Comparison of ENCODE assay signal across 15 cellular contexts in the genomic region with DNA sequence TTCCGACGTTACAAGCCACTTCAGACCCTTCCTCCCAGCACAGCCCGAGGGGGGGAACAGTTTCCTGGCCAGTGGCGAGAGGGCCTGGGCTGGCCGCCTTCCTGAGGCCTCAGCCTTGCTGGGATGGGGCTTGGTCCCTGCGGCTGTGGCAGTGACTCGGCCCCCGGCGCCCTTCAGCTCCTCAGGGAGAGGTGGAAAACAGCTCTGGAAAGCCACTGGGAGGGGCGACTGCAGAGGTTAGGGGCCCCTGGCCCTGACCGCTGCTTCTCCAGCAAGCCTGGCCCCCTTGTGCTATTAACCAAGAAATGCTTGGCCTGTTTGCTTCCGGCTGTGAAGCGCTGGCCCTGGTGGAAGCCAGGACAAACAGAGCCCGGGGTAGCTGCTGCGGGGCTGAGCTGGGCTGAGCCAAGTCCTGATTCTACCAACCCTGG. TPM values are rescaled to one million over a fixed set of nuclear protein-coding genes. Genes with fewer than 3 reads are reported as not detected.
DNase-seq lines count a peak whose midpoint lies in the region; ATAC-seq and TF ChIP-seq lines count a peak whose summit lies in the region.
"Had no signal": no experiment of that assay in that cellular context is flagged by ENCODE, and none has a peak within 500 bp of the region (broad histone marks: within the 10 kb centered on the region; RNA-seq: fewer than 3 reads in every experiment).

No MANE protein-coding gene starts in this region.

- peak; percentile 52 for ATAC-seq in left lung
- no peak for ATAC-seq in HG03521 (IDR thresholded peaks at IDR 0.05; ENCODE audit: unreplicated experiment)
- ATAC-seq in left lobe of liver, result no peak
- ATAC-seq: activated naive CD4-positive, alpha-beta T cell treated with anti-CD3 and anti-CD28 coated beads, Interleukin-2, amount 50 U/mL, for 72 hours; mucosa of descending colon had no signal

- 37 to 58% (median 47%) methylated on average over 10 to 15 of the region's 15 CpGs for WGBS in spleen, 5 donors
- WGBS in transverse colon (ENCODE audit: low coverage in 1 of 2), 2 donors, result 77% methylated on average over 15 of the region's 15 CpGs; no CpG with 5 or more reads in 1 of the 2 donors

- H3K27ac ChIP-seq in Peyer's patch (peak overlapping the region in 1 of 4 donors; percentile 52), left lung (no peak overlapping the region), spleen (peak overlapping the region in 5 of 8 donors; percentile 27 to 51 (median 31)), transverse colon (peak overlapping the region in 1 of 4 donors; percentile 37)
- H3K27ac ChIP-seq: VCaP had no signal

- TF ChIP-seq POLR2A in Peyer's patch (IDR thresholded peaks at IDR 0.05) (no peak), spleen (IDR thresholded peaks at IDR 0.05) (no peak), transverse colon (IDR thresholded peaks at IDR 0.05) (no peak)

- H3K9me3 ChIP-seq in Peyer's patch (no peaks in the 10 kb centered on the region), left lung (no peaks in the 10 kb centered on the region), spleen (no peaks in the 10 kb centered on the region), transverse colon (no peaks in the 10 kb centered on the region)
- H3K9me3 ChIP-seq: mucosa of descending colon had no signal

- H3K4me1 ChIP-seq in Peyer's patch (peaks cover 0 to 20% (median 0%) of the 10 kb centered on the region in 4 donors), left lung (peaks cover 0 to 7% of the 10 kb centered on the region in 2 donors), spleen (peaks cover 0 to 16% (median 0%) of the 10 kb centered on the region in 6 donors), transverse colon (peaks cover 0 to 30% (median 14%) of the 10 kb centered on the region in 4 donors)

- no peaks in the 10 kb centered on the region for H3K36me3 ChIP-seq in Peyer's patch
- no peaks in the 10 kb centered on the region for H3K36me3 ChIP-seq in left lung
- no peaks in the 10 kb centered on the region for H3K36me3 ChIP-seq in spleen
- no peaks in the 10 kb centered on the region for H3K36me3 ChIP-seq in transverse colon

- H3K4me3 ChIP-seq in Peyer's patch (no peak overlapping the region), left lung (no peak overlapping the region), spleen (no peak overlapping the region), transverse colon (no peak overlapping the region)
- H3K4me3 ChIP-seq: mucosa of descending colon had no signal

- TF ChIP-seq CTCF in Peyer's patch (IDR thresholded peaks at IDR 0.05), result no peak
- no peak for TF ChIP-seq CTCF in left lung (IDR thresholded peaks at IDR 0.05)
- TF ChIP-seq CTCF in spleen (IDR thresholded peaks at IDR 0.05 in 8 of 11, conservative IDR thresholded peaks at IDR 0.05 in 3 of 11), result no peak
- no peak for TF ChIP-seq CTCF in transverse colon (IDR thresholded peaks at IDR 0.05)

- H3K27me3 ChIP-seq in Peyer's patch, result no peaks in the 10 kb centered on the region
- peaks cover 0 to 28% of the 10 kb centered on the region in 2 donors for H3K27me3 ChIP-seq in left lung
- H3K27me3 ChIP-seq in spleen (replicated peaks in 1 of 7), result peaks cover 0 to 61% (median 0%) of the 10 kb centered on the region in 7 donors
- H3K27me3 ChIP-seq in transverse colon, result peaks cover 47% of the 10 kb centered on the region

- intact Hi-C loops in left lung (cut with DNase I) (loop anchor here in 1 of 2 donors (10.0 kb wide), 1 partner anchor 130 kb away; no protein-coding TSS in a partner anchor), spleen (cut with DNase I; ENCODE audit: low total_unique reads) (no loop called here), transverse colon (cut with DNase I; ENCODE audit: low total_unique reads) (no loop called here)

- no peak for TF ChIP-seq EP300 in transverse colon (IDR thresholded peaks at IDR 0.05; ENCODE audit: low read depth)

- in situ Hi-C loops in transverse colon (cut with MboI; ENCODE audit: low pct_ligation_motif_present in 1 of 4, low pct_unique_long_range_greater_than_20kb in 1 of 4, low sequenced_read_pairs in 3 of 4), result no loop called here

- peak in 2 of 3 donors; percentile 38 to 40 for DNase-seq in Peyer's patch
- peak; percentile 38 for DNase-seq in dermis blood vessel endothelial cell
- DNase-seq in left lung, result peak; percentile 27 to 63
- peak; percentile 64 for DNase-seq in spleen
- DNase-seq in transverse colon, result no peak
- DNase-seq in left lobe of liver (ENCODE audit: low spot score), result no peak
- DNase-seq: C1 segment of cervical spinal cord; EL; IMR-90; MV-4-11; stimulated activated CD4-positive, alpha-beta T cell treated with anti-CD3 and anti-CD28 coated beads, Interleukin-2, amount 100 ng/mL, for 24 hours had no signal

RNA-seq across cellular contexts. Expression of gene C13orf46, which starts 38.8 kb away (rescaled TPM):
- under 1 TPM in 2 of 4 donors, not detected in 2; 0.35 to 0.83 TPM for total RNA-seq in Peyer's patch
- total RNA-seq in dermis blood vessel endothelial cell, result 0.17 and 0.28 TPM in 2 replicates
- 1 to 10 TPM; 7.1 to 7.5 TPM for total RNA-seq in left lung
- total RNA-seq in spleen, result 1 to 10 TPM in 5 of 7 donors, under 1 TPM in 2; 0.83 to 4.2 (median 2.6) TPM
- under 1 TPM; 0.09 to 0.70 (median 0.13) TPM for polyA plus RNA-seq in spleen
- 10 to 100 TPM in 1 of 4 donors, 1 to 10 TPM in 1, under 1 TPM in 1, not detected in 1; 0.41 to 77.4 (median 1.1) TPM for total RNA-seq in transverse colon
- total RNA-seq in left lobe of liver, result 1.1 TPM

Comparison
In these comparisons a context has a peak if more than half of its experiments do, and no peak if none do; other contexts are left out.
1. DNase-seq: peak in Peyer's patch (2 of 3), dermis blood vessel endothelial cell (single experiment), left lung (2 of 2) and spleen (single experiment); none in transverse colon (single experiment) and left lobe of liver (single experiment).
2. H3K27ac ChIP-seq: peak in spleen (5 of 8); none in left lung (0 of 2).